ENCODE assay signal across 8 cellular contexts in genomic region chr2:235779444-235779896, GRCh38.
DNase-seq lines count a peak whose midpoint lies in the region; ATAC-seq and TF ChIP-seq lines count a peak whose summit lies in the region.

No MANE protein-coding gene starts in this region.

- H3K27me3 ChIP-seq in transverse colon = no peaks in the 10 kb centered on the region

- no peaks in the 10 kb centered on the region for H3K9me3 ChIP-seq in transverse colon

- no peak overlapping the region for H3K27ac ChIP-seq in transverse colon

- DNase-seq in NOMO-1 (lab: John Stamatoyannopoulos, UW; ENCODE audit: unreplicated experiment in 2 of 2) (peak; percentile 2), NOMO-1 treated with dmso at 0.1 percent for 144 hours (lab: John Stamatoyannopoulos, UW; ENCODE audit: unreplicated experiment) (no peak), HT-29 (ENCODE audit: low spot score) (peak; percentile 85), OCI-M1 (lab: John Stamatoyannopoulos, UW) (peak; percentile 74), fibroblast of the conjunctiva (ENCODE audit: low read depth) (peak; percentile 40), occipital lobe (lab: John Stamatoyannopoulos, UW) (peak; percentile 36), transverse colon (peak; percentile 72)

- H3K4me3 Mint-ChIP-seq in activated T-helper 17 cell treated with anti-CD3 and anti-CD28 coated beads, Interleukin-2, amount 50 U/mL, for 72 hours = no peak overlapping the region

- TF ChIP-seq CTCF in transverse colon (IDR thresholded peaks at IDR 0.05) = peak; percentile 67 to 80 (median 70)

- no peak for TF ChIP-seq EP300 in transverse colon (IDR thresholded peaks at IDR 0.05; ENCODE audit: low read depth)

- H3K27me3 Mint-ChIP-seq in activated T-helper 17 cell treated with anti-CD3 and anti-CD28 coated beads, Interleukin-2, amount 50 U/mL, for 72 hours = no peaks in the 10 kb centered on the region

- H3K4me3 ChIP-seq in transverse colon = no peak overlapping the region

- H3K4me1 Mint-ChIP-seq in activated T-helper 17 cell treated with anti-CD3 and anti-CD28 coated beads, Interleukin-2, amount 50 U/mL, for 72 hours = no peaks in the 10 kb centered on the region

- no peaks in the 10 kb centered on the region for H3K9me3 Mint-ChIP-seq in activated T-helper 17 cell treated with anti-CD3 and anti-CD28 coated beads, Interleukin-2, amount 50 U/mL, for 72 hours

- 32 to 47% methylated on average over 4 to 8 of the region's 8 CpGs for WGBS in transverse colon (ENCODE audit: low coverage in 1 of 2), 2 donors

- H3K4me1 ChIP-seq in transverse colon = no peaks in the 10 kb centered on the region

- peaks cover 0 to 4% (median 0%) of the 10 kb centered on the region in 4 donors for H3K36me3 ChIP-seq in transverse colon

- intact Hi-C loops in transverse colon (cut with DNase I; ENCODE audit: low total_unique reads) = no loop called here

- H3K27ac Mint-ChIP-seq in activated T-helper 17 cell treated with anti-CD3 and anti-CD28 coated beads, Interleukin-2, amount 50 U/mL, for 72 hours = no peak overlapping the region

- H3K36me3 Mint-ChIP-seq in activated T-helper 17 cell treated with anti-CD3 and anti-CD28 coated beads, Interleukin-2, amount 50 U/mL, for 72 hours (ENCODE audit: low read depth) = no peaks in the 10 kb centered on the region

- no peak for TF ChIP-seq POLR2A in transverse colon (IDR thresholded peaks at IDR 0.05)

- ATAC-seq in activated T-helper 17 cell treated with anti-CD3 and anti-CD28 coated beads, Interleukin-2, amount 50 U/mL, for 72 hours (replicated peaks) = peak; percentile 83

- in situ Hi-C loops in transverse colon (cut with MboI; ENCODE audit: low pct_ligation_motif_present in 1 of 4, low pct_unique_long_range_greater_than_20kb in 1 of 4, low sequenced_read_pairs in 3 of 4) = loop anchor here in 3 of 4 donors (10.0 kb wide), 2 partner anchors 395 to 405 kb away; no protein-coding TSS in a partner anchor
